Comparison of ENCODE assay signal across 1 cellular context in the genomic region with DNA sequence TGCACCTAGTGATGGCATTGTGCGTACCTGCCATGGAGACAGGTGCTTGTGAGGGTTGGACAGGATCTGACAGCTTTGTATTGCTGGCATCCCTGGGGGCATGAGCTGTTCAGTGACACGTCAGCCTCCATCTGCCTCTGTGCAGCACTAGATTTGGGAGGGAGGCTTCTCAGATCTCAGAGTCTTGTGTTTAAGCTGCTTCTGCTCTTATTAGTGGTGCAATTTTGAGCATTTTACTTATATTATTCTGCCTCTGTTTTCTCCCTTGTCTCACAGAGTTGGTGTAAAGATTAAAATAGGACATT.
TF ChIP-seq lines count a peak whose summit lies in the region.

No MANE protein-coding gene starts in this region.

TF ChIP-seq in SK-N-SH, 30 proteins besides CTCF, POLR2A, EP300 and RAD21 (continued from another document):
- TF ChIP-seq USF1 (IDR thresholded peaks at IDR 0.05; ENCODE audit: borderline replicate concordance, low read depth) (no peak), EZH2phosphoT487 (IDR thresholded peaks at IDR 0.05; ENCODE audit: borderline replicate concordance, low read depth) (no peak)
